Comparison of ENCODE assay signal across 13 cellular contexts in genomic region chr6:79546186-79546585, GRCh38. TPM values are rescaled to one million over a fixed set of nuclear protein-coding genes. Genes with fewer than 3 reads are reported as not detected.
DNase-seq lines count a peak whose midpoint lies in the region; FAIRE-seq and TF ChIP-seq lines count a peak whose summit lies in the region.
"Had no signal": no experiment of that assay in that cellular context is flagged by ENCODE, and none has a peak within 500 bp of the region (broad histone marks: within the 10 kb centered on the region; RNA-seq: fewer than 3 reads in every experiment).

No MANE protein-coding gene starts in this region.

- H3K4me3 Mint-ChIP-seq in Caco-2 (ENCODE audit: unreplicated experiment) (no peak overlapping the region), osteocyte (ENCODE audit: unreplicated experiment) (no peak overlapping the region)
- no peak overlapping the region for H3K4me3 Mint-ChIP-seq in activated naive CD8-positive, alpha-beta T cell treated with anti-CD3 and anti-CD28 coated beads for 36 hours
- H3K4me3 Mint-ChIP-seq: activated CD4-positive, alpha-beta memory T cell treated with anti-CD3 and anti-CD28 coated beads for 36 hours; activated naive CD4-positive, alpha-beta T cell treated with anti-CD3 and anti-CD28 coated beads for 36 hours had no signal

- no peaks in the 10 kb centered on the region for H3K9me3 Mint-ChIP-seq in Caco-2 (ENCODE audit: unreplicated experiment)
- H3K9me3 Mint-ChIP-seq in osteocyte (ENCODE audit: unreplicated experiment): no peaks in the 10 kb centered on the region
- no peaks in the 10 kb centered on the region for H3K9me3 Mint-ChIP-seq in activated naive CD8-positive, alpha-beta T cell treated with anti-CD3 and anti-CD28 coated beads for 36 hours
- H3K9me3 Mint-ChIP-seq: activated CD4-positive, alpha-beta memory T cell treated with anti-CD3 and anti-CD28 coated beads for 36 hours; activated naive CD4-positive, alpha-beta T cell treated with anti-CD3 and anti-CD28 coated beads for 36 hours had no signal

- CTCF ChIA-PET in Caco-2 (lab: Charles Lee): no interaction called here

- DNase-seq in Caco-2 (no peak), RCC 7860 (ENCODE audit: low spot score) (peak; percentile 15), fibroblast of lung (ENCODE audit: low read depth in 2 of 2) (peak; percentile 31 to 77), osteocyte (ENCODE audit: extremely low spot score, unreplicated experiment) (no peak), BE2C (no peak), T1000 (lab: John Stamatoyannopoulos, UW) (no peak), CD1c-positive myeloid dendritic cell (ENCODE audit: extremely low spot score) (no peak)
- DNase-seq in activated naive CD8-positive, alpha-beta T cell treated with anti-CD3 and anti-CD28 coated beads for 36 hours: no peak
- DNase-seq: activated CD4-positive, alpha-beta memory T cell treated with anti-CD3 and anti-CD28 coated beads for 36 hours; activated naive CD4-positive, alpha-beta T cell treated with anti-CD3 and anti-CD28 coated beads for 36 hours; NCI-H524 treated with DMSO at 0.1 percent for 48 hours; stimulated activated CD4-positive, alpha-beta T cell treated with anti-CD3 and anti-CD28 coated beads, Interleukin-4, amount 100 ng/mL, for 4 hours; substantia nigra had no signal

- H3K9ac ChIP-seq in fibroblast of lung (ENCODE audit: insufficient read depth, low read length): no peak overlapping the region

- H3K27ac ChIP-seq in fibroblast of lung (ENCODE audit: insufficient read depth, low read length): no peak overlapping the region

- no peaks in the 10 kb centered on the region for H3K79me2 ChIP-seq in fibroblast of lung (ENCODE audit: control insufficient read depth, insufficient read depth, low read length)

- POLR2A ChIA-PET in Caco-2 (lab: Charles Lee): interaction anchor here (0.6 kb wide), 1 partner anchor 130 kb away, joined by 4 read pairs; no protein-coding TSS in a partner anchor

- H3K27me3 Mint-ChIP-seq in Caco-2 (ENCODE audit: insufficient read depth, unreplicated experiment) (no peaks in the 10 kb centered on the region), osteocyte (ENCODE audit: unreplicated experiment) (no peaks in the 10 kb centered on the region)
- peaks cover 3% of the 10 kb centered on the region for H3K27me3 Mint-ChIP-seq in activated naive CD8-positive, alpha-beta T cell treated with anti-CD3 and anti-CD28 coated beads for 36 hours

- H3K36me3 Mint-ChIP-seq in Caco-2 (ENCODE audit: insufficient read depth, unreplicated experiment) (peaks cover 21% of the 10 kb centered on the region), osteocyte (ENCODE audit: unreplicated experiment) (peaks cover 9% of the 10 kb centered on the region)
- peaks cover 3% of the 10 kb centered on the region for H3K36me3 Mint-ChIP-seq in activated naive CD8-positive, alpha-beta T cell treated with anti-CD3 and anti-CD28 coated beads for 36 hours
- H3K36me3 Mint-ChIP-seq: activated CD4-positive, alpha-beta memory T cell treated with anti-CD3 and anti-CD28 coated beads for 36 hours had no signal

- H3K4me1 ChIP-seq in Caco-2: peaks cover 22% of the 10 kb centered on the region
- H3K4me1 ChIP-seq in fibroblast of lung (ENCODE audit: control insufficient read depth, extremely low read depth, insufficient read depth, low read length): peaks cover 9% of the 10 kb centered on the region
- H3K4me1 ChIP-seq in BE2C: peaks cover 11% of the 10 kb centered on the region

- intact Hi-C loops in Caco-2 (cut with micrococcal nuclease; ENCODE audit: unreplicated experiment): loop anchor here (5.0 kb wide), 1 partner anchor 244 kb away; no protein-coding TSS in a partner anchor

- FAIRE-seq in RCC 7860 (lab: Jason Lieb, UNC): no peak

- no peaks in the 10 kb centered on the region for H3K9me3 ChIP-seq in Caco-2
- H3K9me3 ChIP-seq in fibroblast of lung (ENCODE audit: control insufficient read depth, insufficient read depth, low read depth, low read length): no peaks in the 10 kb centered on the region
- H3K9me3 ChIP-seq in BE2C: no peaks in the 10 kb centered on the region

- no peak overlapping the region for H2AFZ ChIP-seq in fibroblast of lung (ENCODE audit: low read length)

- TF ChIP-seq CTCF in Caco-2 (IDR thresholded peaks at IDR 0.05; ENCODE audit: insufficient read depth in 1 of 2, low read depth in 1 of 2, low read length in 1 of 2, severe bottlenecking in 1 of 2, unreplicated experiment in 1 of 2) (no peak), fibroblast of lung (conservative IDR thresholded peaks at IDR 0.05 in 1 of 2, IDR thresholded peaks at IDR 0.05 in 1 of 2; ENCODE audit: low read depth in 1 of 2, low read length in 2 of 2) (no peak), osteocyte (IDR thresholded peaks at IDR 0.05) (no peak), BE2C (IDR thresholded peaks at IDR 0.05; ENCODE audit: low read depth, low read length) (no peak)

- peak overlapping the region; percentile 50 for H3K27ac Mint-ChIP-seq in Caco-2 (ENCODE audit: unreplicated experiment)
- peak overlapping the region; percentile 97 for H3K27ac Mint-ChIP-seq in osteocyte (ENCODE audit: unreplicated experiment)
- H3K27ac Mint-ChIP-seq in activated naive CD8-positive, alpha-beta T cell treated with anti-CD3 and anti-CD28 coated beads for 36 hours: no peak overlapping the region
- H3K27ac Mint-ChIP-seq: activated CD4-positive, alpha-beta memory T cell treated with anti-CD3 and anti-CD28 coated beads for 36 hours; activated naive CD4-positive, alpha-beta T cell treated with anti-CD3 and anti-CD28 coated beads for 36 hours had no signal

- no peak overlapping the region for H3K4me2 ChIP-seq in fibroblast of lung (ENCODE audit: extremely low read depth, insufficient read depth, low read length)

- no peaks in the 10 kb centered on the region for H4K20me1 ChIP-seq in fibroblast of lung (ENCODE audit: control insufficient read depth, extremely low read depth, insufficient read depth, low read length)

- BruUV-seq in Caco-2 (replicated peaks; lab: Mats Ljungman, UMichigan): no TSS peak

- no peak overlapping the region for H3K4me3 ChIP-seq in Caco-2 (ENCODE audit: low read depth, low read length)
- no peak overlapping the region for H3K4me3 ChIP-seq in fibroblast of lung (replicated peaks in 1 of 4; ENCODE audit: control extremely low read depth in 1 of 4, insufficient read depth in 1 of 4, low read depth in 3 of 4, low read length in 4 of 4)
- H3K4me3 ChIP-seq in BE2C (ENCODE audit: low read depth, low read length): no peak overlapping the region

- H3K27me3 ChIP-seq in Caco-2 (replicated peaks; ENCODE audit: control insufficient read depth, insufficient read depth, low read length) (no peaks in the 10 kb centered on the region), fibroblast of lung (ENCODE audit: control insufficient read depth, insufficient read depth, low read length) (no peaks in the 10 kb centered on the region), BE2C (no peaks in the 10 kb centered on the region)

- H3K36me3 ChIP-seq in Caco-2 (ENCODE audit: control insufficient read depth, insufficient read depth, low read length) (no peaks in the 10 kb centered on the region; the same call in 1 of the 2 replicates), fibroblast of lung (ENCODE audit: control insufficient read depth, insufficient read depth, low read length) (no peaks in the 10 kb centered on the region), BE2C (no peaks in the 10 kb centered on the region)

- H3K4me1 Mint-ChIP-seq in Caco-2 (ENCODE audit: low read depth, unreplicated experiment) (peaks cover 14% of the 10 kb centered on the region), osteocyte (ENCODE audit: unreplicated experiment) (peaks cover 18% of the 10 kb centered on the region)
- peaks cover 7% of the 10 kb centered on the region for H3K4me1 Mint-ChIP-seq in activated naive CD8-positive, alpha-beta T cell treated with anti-CD3 and anti-CD28 coated beads for 36 hours

RNA-seq across cellular contexts. Expression of gene LCA5, which starts 9.0 kb away (rescaled TPM):
- 10.9 and 12.2 TPM in 2 replicates for total RNA-seq in Caco-2 (2022)
- 5.6 and 7.8 TPM in 2 replicates for total RNA-seq in fibroblast of lung
- polyA plus RNA-seq in fibroblast of lung: 1.9 and 3.3 TPM in 2 replicates
- 1.8 and 2.9 TPM in 2 replicates for polyA plus RNA-seq in fibroblast of lung (2012)
- 0.96 TPM in 1 of 2 replicates, not detected in the other for polyA minus RNA-seq in fibroblast of lung (ENCODE audit: low replicate concordance)
- total RNA-seq in osteocyte: 4.2 and 4.3 TPM in 2 replicates
- under 1 TPM; 0.21 to 0.32 TPM for total RNA-seq in activated naive CD8-positive, alpha-beta T cell treated with anti-CD3 and anti-CD28 coated beads for 36 hours
- 0.91 TPM for polyA plus RNA-seq in BE2C (2012; ENCODE audit: insufficient read depth, insufficient read length, low read depth)

Comparison
In these comparisons a context has a peak if more than half of its experiments do, and no peak if none do; other contexts are left out.
1. DNase-seq: peak in RCC 7860 (single experiment) and fibroblast of lung (2 of 2); none in Caco-2 (0 of 2), osteocyte (single experiment), activated naive CD8-positive, alpha-beta T cell treated with anti-CD3 and anti-CD28 coated beads for 36 hours (single experiment), BE2C (single experiment), T1000 (single experiment) and CD1c-positive myeloid dendritic cell (single experiment).